16 cellular contexts compared by ENCODE assay signal in the genomic region with DNA sequence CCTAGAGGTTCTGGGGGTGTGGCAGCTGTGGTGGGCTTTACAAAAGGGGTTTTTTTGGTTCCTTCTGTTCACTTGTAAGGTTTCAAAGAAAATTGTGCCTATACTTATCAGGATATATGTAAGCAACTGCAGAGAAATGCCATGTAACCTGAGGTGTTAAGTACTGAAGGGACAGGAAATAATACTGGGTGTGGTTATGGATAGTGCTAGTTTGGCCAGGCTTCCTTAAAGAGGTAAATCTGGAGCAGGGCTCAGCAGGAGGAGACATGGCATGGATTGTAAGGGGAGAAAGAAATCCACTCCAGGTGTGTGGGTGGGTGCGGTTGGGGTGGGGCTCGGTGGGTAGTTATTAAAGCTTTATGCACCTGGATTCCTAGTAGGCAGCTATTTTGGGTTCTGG. TPM values are rescaled to one million over a fixed set of nuclear protein-coding genes. Genes with fewer than 3 reads are reported as not detected.
A peak's percentile ranks its signal among the peaks of the same experiment; 100 is the strongest.
DNase-seq lines count a peak whose midpoint lies in the region; ATAC-seq and TF ChIP-seq lines count a peak whose summit lies in the region.
"Had no signal": no experiment of that assay in that cellular context is flagged by ENCODE, and none has a peak within 500 bp of the region (broad histone marks: within the 10 kb centered on the region; RNA-seq: fewer than 3 reads in every experiment).

No MANE protein-coding gene starts in this region.

- peak overlapping the region; percentile 9 to 91 (median 78) for H3K27ac ChIP-seq in heart left ventricle
- H3K27ac ChIP-seq in coronary artery, result peak overlapping the region; percentile 82 to 93
- peak overlapping the region; percentile 88 for H3K27ac ChIP-seq in vagina
- H3K27ac ChIP-seq: pancreas had no signal

- H3K4me3 ChIP-seq in heart left ventricle (no peak overlapping the region), coronary artery (peak overlapping the region; percentile 22), vagina (no peak overlapping the region)
- H3K4me3 ChIP-seq: K562, pancreas, testis had no signal

- H3K4me1 ChIP-seq in heart left ventricle (peaks cover 0 to 98% (median 87%) of the 10 kb centered on the region in 12 donors), vagina (peaks cover 97% of the 10 kb centered on the region)

- ATAC-seq in heart left ventricle (peak in 1 of 4 donors; percentile 41), left cardiac atrium (no peak)
- ATAC-seq: K562 had no signal

- H3K27me3 ChIP-seq in heart left ventricle, result no peaks in the 10 kb centered on the region
- no peaks in the 10 kb centered on the region for H3K27me3 ChIP-seq in vagina
- H3K27me3 ChIP-seq: pancreas, testis had no signal

- no peaks in the 10 kb centered on the region for H3K27me3 Mint-ChIP-seq in osteocyte (ENCODE audit: unreplicated experiment)

- H3K27ac Mint-ChIP-seq in osteocyte (ENCODE audit: unreplicated experiment), result peak overlapping the region; percentile 97
- H3K27ac Mint-ChIP-seq: immature natural killer cell had no signal

- H3K4me1 Mint-ChIP-seq in osteocyte (ENCODE audit: unreplicated experiment), result peaks cover 93% of the 10 kb centered on the region
- H3K4me1 Mint-ChIP-seq: immature natural killer cell had no signal

- no peaks in the 10 kb centered on the region for H3K36me3 ChIP-seq in heart left ventricle
- no peaks in the 10 kb centered on the region for H3K36me3 ChIP-seq in vagina
- H3K36me3 ChIP-seq: pancreas had no signal

- H3K36me3 Mint-ChIP-seq in osteocyte (ENCODE audit: unreplicated experiment), result no peaks in the 10 kb centered on the region
- H3K36me3 Mint-ChIP-seq: immature natural killer cell had no signal

- TF ChIP-seq POLR2A in heart left ventricle (IDR thresholded peaks at IDR 0.05) (no peak), vagina (IDR thresholded peaks at IDR 0.05) (no peak)

- 59 to 69% (median 65%) methylated on average over 2 of the region's 2 CpGs for WGBS in heart left ventricle, 4 donors

- H3K4me3 Mint-ChIP-seq in osteocyte (ENCODE audit: unreplicated experiment), result no peak overlapping the region
- H3K4me3 Mint-ChIP-seq: immature natural killer cell had no signal

- no peaks in the 10 kb centered on the region for H3K9me3 ChIP-seq in heart left ventricle
- H3K9me3 ChIP-seq in vagina, result no peaks in the 10 kb centered on the region
- H3K9me3 ChIP-seq: pancreas, testis had no signal

- no peaks in the 10 kb centered on the region for H3K9me3 Mint-ChIP-seq in osteocyte (ENCODE audit: unreplicated experiment)
- H3K9me3 Mint-ChIP-seq: immature natural killer cell had no signal

- intact Hi-C loops in heart left ventricle (cut with DNase I), result no loop called here
- intact Hi-C loops in left cardiac atrium (cut with DNase I), result no loop called here
- intact Hi-C loops in vagina (cut with DNase I), result no loop called here

- TF ChIP-seq CTCF in heart left ventricle (IDR thresholded peaks at IDR 0.05) (no peak), coronary artery (IDR thresholded peaks at IDR 0.05) (no peak), osteocyte (IDR thresholded peaks at IDR 0.05) (no peak), vagina (IDR thresholded peaks at IDR 0.05) (no peak)

- DNase-seq in heart left ventricle, result no peak
- no peak for DNase-seq in left cardiac atrium
- DNase-seq in coronary artery (ENCODE audit: low spot score), result no peak
- no peak for DNase-seq in osteocyte (ENCODE audit: extremely low spot score, unreplicated experiment)
- no peak for DNase-seq in vagina (ENCODE audit: extremely low spot score in 2 of 2)
- no peak for DNase-seq in amniotic stem cell (lab: John Stamatoyannopoulos, UW)
- DNase-seq in activated effector memory CD4-positive, alpha-beta T cell treated with Interleukin-2 at 50 U/mL for 16 hours, result no peak
- no peak for DNase-seq in cortex of kidney (lab: John Stamatoyannopoulos, UW)
- DNase-seq: activated effector memory CD4-positive, alpha-beta T cell treated with anti-CD3 and anti-CD28 coated beads, Interleukin-2, amount 50 U/mL, for 16 hours; foreskin melanocyte; GDM1; immature natural killer cell; NCI-H2227 treated with DMSO at 0.1 percent for 48 hours; pancreas; testis had no signal

RNA-seq across cellular contexts. Expression of a gene that starts 28.3 kb away (rescaled TPM):
- 10 to 100 TPM in 4 of 9 donors, 1 to 10 TPM in 5; 6.1 to 22.7 (median 8.2) TPM for total RNA-seq in heart left ventricle
- polyA plus RNA-seq in heart left ventricle, result 1 to 10 TPM; 3.2 to 8.4 TPM
- 10 to 100 TPM; 19.7 to 21.2 TPM for total RNA-seq in left cardiac atrium
- total RNA-seq in osteocyte, result 122 TPM in 2 replicates
- 34.9 TPM for total RNA-seq in vagina
- polyA plus RNA-seq: immature natural killer cell had no signal
